In the genomic region with DNA sequence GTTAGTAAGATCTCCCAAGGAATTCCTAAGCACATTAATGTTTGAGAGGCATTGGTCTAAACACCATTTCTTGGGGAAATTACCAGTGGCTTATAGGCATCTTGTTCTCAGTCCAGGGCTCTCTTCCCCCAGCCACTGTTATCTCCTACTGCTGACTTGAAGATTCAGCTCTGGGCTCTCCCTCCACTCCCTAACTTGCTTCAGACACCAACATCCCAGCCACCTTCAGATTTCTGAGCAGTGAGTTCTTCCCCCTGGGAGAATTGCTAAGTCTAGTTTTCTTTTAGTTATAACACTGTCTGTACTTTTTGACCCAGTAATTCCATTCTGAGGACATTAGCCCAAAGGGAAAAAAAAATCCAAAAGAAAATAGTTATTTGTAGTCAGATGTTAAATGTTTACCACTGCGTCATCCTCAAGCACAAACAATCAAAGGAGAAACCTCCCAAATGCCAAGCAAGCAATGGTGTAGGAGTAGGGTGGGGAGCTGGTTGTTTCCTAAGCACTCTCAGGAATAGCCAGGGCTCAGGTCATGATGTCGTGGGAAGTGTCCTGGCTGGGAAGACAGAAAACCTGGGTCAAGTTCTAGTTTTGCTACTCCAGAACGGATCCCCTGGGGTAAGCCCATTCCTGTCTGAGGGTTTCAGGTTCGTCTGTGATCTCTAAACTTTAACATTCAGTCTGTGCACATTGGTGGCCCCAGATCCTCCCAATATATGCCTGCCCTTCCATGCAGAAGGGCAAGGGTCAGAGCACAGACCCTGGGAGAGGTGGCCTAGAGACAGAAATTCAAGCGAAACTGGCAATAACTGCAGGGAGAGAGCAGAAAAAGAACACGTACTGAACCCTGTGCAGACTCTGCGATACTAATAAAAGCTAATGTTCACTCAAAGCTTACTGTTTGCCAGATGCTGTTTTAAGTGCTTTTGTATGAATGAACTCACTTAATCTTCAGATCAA, we compare ENCODE assay signal across 16 cellular contexts.
DNase-seq lines count a peak whose midpoint lies in the region; ATAC-seq and TF ChIP-seq lines count a peak whose summit lies in the region.
"Had no signal": no experiment of that assay in that cellular context is flagged by ENCODE, and none has a peak within 500 bp of the region (broad histone marks: within the 10 kb centered on the region; RNA-seq: fewer than 3 reads in every experiment).

No MANE protein-coding gene starts in this region.

- no peaks in the 10 kb centered on the region for H3K4me1 ChIP-seq in effector memory CD4-positive, alpha-beta T cell (ENCODE audit: control insufficient read depth, insufficient read depth, low read length, poor library complexity, severe bottlenecking)
- H3K4me1 ChIP-seq in esophagus squamous epithelium: peaks cover 0 to 29% (median 13%) of the 10 kb centered on the region in 3 donors

- H3K27ac ChIP-seq in adipose tissue (ENCODE audit: low read depth, low read length) (peak overlapping the region; percentile 1), esophagus squamous epithelium (peak overlapping the region in 2 of 4 donors; percentile 44 to 53)
- no peak overlapping the region for H3K27ac ChIP-seq in effector memory CD4-positive, alpha-beta T cell (ENCODE audit: insufficient read depth, low read length, poor library complexity, severe bottlenecking)

- H3K4me3 ChIP-seq in effector memory CD4-positive, alpha-beta T cell (ENCODE audit: insufficient read depth, low read depth, low read length, poor library complexity, severe bottlenecking): no peak overlapping the region
- no peak overlapping the region for H3K4me3 ChIP-seq in esophagus squamous epithelium

- no peak overlapping the region for H3K27ac Mint-ChIP-seq in stimulated activated naive B cell treated with anti-CD40 and anti-IgM and Interleukin-4, amounts not matched to agents 10 μg/mL and 1 μg/mL and 100 μg/mL, for 72 hours
- H3K27ac Mint-ChIP-seq: activated naive CD4-positive, alpha-beta T cell treated with anti-CD3 and anti-CD28 coated beads, Interleukin-2, amount 50 U/mL, for 24 hours; CD4-positive, alpha-beta T cell; natural killer cell had no signal

- H3K9me3 Mint-ChIP-seq in stimulated activated naive B cell treated with anti-CD40 and anti-IgM and Interleukin-4, amounts not matched to agents 10 μg/mL and 1 μg/mL and 100 μg/mL, for 72 hours: no peaks in the 10 kb centered on the region
- H3K9me3 Mint-ChIP-seq: activated naive CD4-positive, alpha-beta T cell treated with anti-CD3 and anti-CD28 coated beads, Interleukin-2, amount 50 U/mL, for 24 hours; CD4-positive, alpha-beta T cell; natural killer cell had no signal

- no peaks in the 10 kb centered on the region for H3K27me3 Mint-ChIP-seq in stimulated activated naive B cell treated with anti-CD40 and anti-IgM and Interleukin-4, amounts not matched to agents 10 μg/mL and 1 μg/mL and 100 μg/mL, for 72 hours
- H3K27me3 Mint-ChIP-seq: activated naive CD4-positive, alpha-beta T cell treated with anti-CD3 and anti-CD28 coated beads, Interleukin-2, amount 50 U/mL, for 24 hours; CD4-positive, alpha-beta T cell had no signal

- TF ChIP-seq CTCF in esophagus squamous epithelium (IDR thresholded peaks at IDR 0.05): no peak

- H3K4me1 Mint-ChIP-seq in stimulated activated naive B cell treated with anti-CD40 and anti-IgM and Interleukin-4, amounts not matched to agents 10 μg/mL and 1 μg/mL and 100 μg/mL, for 72 hours: no peaks in the 10 kb centered on the region
- H3K4me1 Mint-ChIP-seq: activated naive CD4-positive, alpha-beta T cell treated with anti-CD3 and anti-CD28 coated beads, Interleukin-2, amount 50 U/mL, for 24 hours; natural killer cell had no signal

- peak; percentile 26 for DNase-seq in NCI-H1694 (lab: John Stamatoyannopoulos, UW)
- DNase-seq in left cardiac atrium: no peak
- DNase-seq in sciatic nerve (ENCODE audit: low spot score): no peak
- no peak for DNase-seq in effector memory CD4-positive, alpha-beta T cell
- DNase-seq in esophagus squamous epithelium (lab: John Stamatoyannopoulos, UW): no peak
- no peak for DNase-seq in stimulated activated naive B cell treated with anti-CD40 and anti-IgM and Interleukin-4, amounts not matched to agents 10 μg/mL and 1 μg/mL and 100 μg/mL, for 72 hours
- DNase-seq: activated T-cell treated with anti-CD3 and anti-CD28 coated beads for 4 hours; CD4-positive, alpha-beta T cell; dermis blood vessel endothelial cell; erythroblast; natural killer cell; NCI-H146; stimulated activated naive CD8-positive, alpha-beta T cell treated with anti-CD3 and anti-CD28 coated beads, Interleukin-15, Interleukin-2, amounts not matched to agents 100 U/mL and 50 U/mL, for 24 hours had no signal

- H3K36me3 Mint-ChIP-seq in stimulated activated naive B cell treated with anti-CD40 and anti-IgM and Interleukin-4, amounts not matched to agents 10 μg/mL and 1 μg/mL and 100 μg/mL, for 72 hours: no peaks in the 10 kb centered on the region
- H3K36me3 Mint-ChIP-seq: activated naive CD4-positive, alpha-beta T cell treated with anti-CD3 and anti-CD28 coated beads, Interleukin-2, amount 50 U/mL, for 24 hours; natural killer cell had no signal

- 55 to 86% (median 63%) methylated on average over 7 of the region's 7 CpGs for WGBS in adipose tissue, 3 donors
- WGBS in esophagus squamous epithelium, 2 donors: 70 to 91% methylated on average over 7 of the region's 7 CpGs

- no peak for TF ChIP-seq POLR2A in esophagus squamous epithelium (IDR thresholded peaks at IDR 0.05)

- H3K4me3 Mint-ChIP-seq in stimulated activated naive B cell treated with anti-CD40 and anti-IgM and Interleukin-4, amounts not matched to agents 10 μg/mL and 1 μg/mL and 100 μg/mL, for 72 hours: no peak overlapping the region
- H3K4me3 Mint-ChIP-seq: activated naive CD4-positive, alpha-beta T cell treated with anti-CD3 and anti-CD28 coated beads, Interleukin-2, amount 50 U/mL, for 24 hours; CD4-positive, alpha-beta T cell; natural killer cell had no signal

- no peaks in the 10 kb centered on the region for H3K9me3 ChIP-seq in effector memory CD4-positive, alpha-beta T cell (ENCODE audit: control insufficient read depth, low read length)
- peaks cover 0 to 6% (median 0%) of the 10 kb centered on the region in 3 donors for H3K9me3 ChIP-seq in esophagus squamous epithelium

- intact Hi-C loops in left cardiac atrium (cut with DNase I) (no loop called here), sciatic nerve (cut with DNase I) (no loop called here), esophagus squamous epithelium (cut with DNase I) (no loop called here)

- ATAC-seq in left cardiac atrium (peak; percentile 5 to 64), sciatic nerve (peak; percentile 70), GM21381 (IDR thresholded peaks at IDR 0.05; ENCODE audit: unreplicated experiment) (no peak)
- no peak for ATAC-seq in stimulated activated naive B cell treated with anti-CD40 and anti-IgM and Interleukin-4, amounts not matched to agents 10 μg/mL and 1 μg/mL and 100 μg/mL, for 72 hours (replicated peaks)
- ATAC-seq: natural killer cell; stimulated activated naive CD8-positive, alpha-beta T cell treated with anti-CD3 and anti-CD28 coated beads, Interleukin-15, Interleukin-2, amounts not matched to agents 100 U/mL and 50 U/mL, for 24 hours had no signal

- no peaks in the 10 kb centered on the region for H3K27me3 ChIP-seq in effector memory CD4-positive, alpha-beta T cell (replicated peaks; ENCODE audit: control insufficient read depth, insufficient read depth, low read length, poor library complexity, severe bottlenecking)
- no peaks in the 10 kb centered on the region for H3K27me3 ChIP-seq in esophagus squamous epithelium

- no peaks in the 10 kb centered on the region for H3K36me3 ChIP-seq in effector memory CD4-positive, alpha-beta T cell (ENCODE audit: control insufficient read depth, insufficient read depth, low read length)
- no peaks in the 10 kb centered on the region for H3K36me3 ChIP-seq in esophagus squamous epithelium

Comparison
In these comparisons a context has a peak if more than half of its experiments do, and no peak if none do; other contexts are left out.
1. ATAC-seq: peak in left cardiac atrium (2 of 2) and sciatic nerve (single experiment); none in GM21381 (single experiment) and stimulated activated naive B cell treated with anti-CD40 and anti-IgM and Interleukin-4, amounts not matched to agents 10 μg/mL and 1 μg/mL and 100 μg/mL, for 72 hours (0 of 2).